8 cellular contexts compared by ENCODE assay signal in the genomic region with DNA sequence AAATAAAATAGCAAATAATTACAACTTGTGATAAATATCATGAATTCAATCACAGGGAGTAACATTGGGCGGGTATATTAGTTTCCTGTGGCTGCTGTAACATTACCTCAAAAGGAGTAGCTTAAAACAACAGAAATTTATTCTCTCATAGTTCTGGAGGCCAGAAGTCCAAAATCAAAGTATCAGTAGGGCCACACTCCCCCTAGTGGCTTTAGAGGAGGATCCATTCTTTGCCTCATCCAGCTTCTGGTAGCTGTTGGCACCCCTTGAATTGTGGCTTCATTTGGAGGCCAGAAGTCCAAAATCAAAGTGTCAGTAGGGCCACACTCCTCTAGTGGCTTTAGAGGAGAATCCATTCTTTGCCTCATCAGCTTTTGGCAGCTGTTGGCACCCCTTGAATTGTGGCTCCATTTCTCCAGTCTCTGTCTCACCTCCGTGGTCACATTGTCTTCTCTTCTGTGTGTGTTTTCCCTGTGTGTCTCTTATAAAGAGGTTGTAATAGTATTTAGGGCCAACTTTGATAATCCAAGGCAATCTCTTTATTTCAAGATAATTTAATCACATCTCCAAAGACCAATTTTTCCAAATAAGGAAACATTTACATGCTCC. TPM values are rescaled to one million over a fixed set of nuclear protein-coding genes. Genes with fewer than 3 reads are reported as not detected.
A peak's percentile ranks its signal among the peaks of the same experiment; 100 is the strongest.
DNase-seq lines count a peak whose midpoint lies in the region; ATAC-seq and TF ChIP-seq lines count a peak whose summit lies in the region.

No MANE protein-coding gene starts in this region.

- H3K4me1 Mint-ChIP-seq in activated CD4-positive, alpha-beta T cell treated with anti-CD3 and anti-CD28 coated beads, Interleukin-2, amount 10 ng/mL, durations not matched to agents 24 days and 14 days = peaks cover 9% of the 10 kb centered on the region
- peaks cover 7% of the 10 kb centered on the region for H3K4me1 Mint-ChIP-seq in progenitor cell of endocrine pancreas (ENCODE audit: low read depth)
- H3K4me1 Mint-ChIP-seq in activated T-cell treated with anti-CD3 and anti-CD28 coated beads, Interleukin-2, amount 50 U/mL, for 4 hours (ENCODE audit: low read depth) = peaks cover 4% of the 10 kb centered on the region

- H3K9ac ChIP-seq in MM.1S (ENCODE audit: low read length) (no peak overlapping the region), colonic mucosa (ENCODE audit: low read depth in 2 of 2, low read length in 2 of 2) (no peak overlapping the region)

- no peak overlapping the region for H3K27ac Mint-ChIP-seq in activated CD4-positive, alpha-beta T cell treated with anti-CD3 and anti-CD28 coated beads, Interleukin-2, amount 10 ng/mL, durations not matched to agents 24 days and 14 days
- H3K27ac Mint-ChIP-seq in progenitor cell of endocrine pancreas = no peak overlapping the region

- H3K4me3 Mint-ChIP-seq in activated CD4-positive, alpha-beta T cell treated with anti-CD3 and anti-CD28 coated beads, Interleukin-2, amount 10 ng/mL, durations not matched to agents 24 days and 14 days = no peak overlapping the region
- H3K4me3 Mint-ChIP-seq in progenitor cell of endocrine pancreas (ENCODE audit: low read depth) = no peak overlapping the region
- H3K4me3 Mint-ChIP-seq in activated T-cell treated with anti-CD3 and anti-CD28 coated beads, Interleukin-2, amount 50 U/mL, for 4 hours = no peak overlapping the region

- no peak overlapping the region for H2AFZ ChIP-seq in MM.1S (ENCODE audit: low read length)

- H3K79me2 ChIP-seq in MM.1S (ENCODE audit: low read length) = no peaks in the 10 kb centered on the region

- TF ChIP-seq CTCF in MM.1S (IDR thresholded peaks at IDR 0.05; ENCODE audit: low read length) (peak; percentile 60), colonic mucosa (IDR thresholded peaks at IDR 0.05) (peak; percentile 65), progenitor cell of endocrine pancreas (IDR thresholded peaks at IDR 0.05; ENCODE audit: unreplicated experiment) (peak; percentile 51)

- H3F3A ChIP-seq in MM.1S (ENCODE audit: insufficient read depth, low read length) = no peaks in the 10 kb centered on the region

- peaks cover 17% of the 10 kb centered on the region for H3K27me3 Mint-ChIP-seq in activated CD4-positive, alpha-beta T cell treated with anti-CD3 and anti-CD28 coated beads, Interleukin-2, amount 10 ng/mL, durations not matched to agents 24 days and 14 days
- H3K27me3 Mint-ChIP-seq in progenitor cell of endocrine pancreas = no peaks in the 10 kb centered on the region
- no peaks in the 10 kb centered on the region for H3K27me3 Mint-ChIP-seq in activated T-cell treated with anti-CD3 and anti-CD28 coated beads, Interleukin-2, amount 50 U/mL, for 4 hours (ENCODE audit: low read depth)

- H3K36me3 ChIP-seq in MM.1S (replicated peaks; ENCODE audit: insufficient read depth, low read length) (no peaks in the 10 kb centered on the region), colonic mucosa (no peaks in the 10 kb centered on the region)

- H3K4me1 ChIP-seq in MM.1S (ENCODE audit: low read length) = no peaks in the 10 kb centered on the region; the same call in 1 of the 2 replicates
- no peaks in the 10 kb centered on the region for H3K4me1 ChIP-seq in colonic mucosa

- DNase-seq in activated CD4-positive, alpha-beta T cell treated with anti-CD3 and anti-CD28 coated beads, Interleukin-2, amount 10 ng/mL, durations not matched to agents 24 days and 14 days = peak; percentile 64
- no peak for DNase-seq in activated CD4-positive, alpha-beta T cell treated with anti-CD3 and anti-CD28 coated beads for 1 hour
- peak; percentile 59 for DNase-seq in MM.1S
- peak; percentile 30 for DNase-seq in colonic mucosa
- no peak for DNase-seq in progenitor cell of endocrine pancreas (ENCODE audit: low spot score, unreplicated experiment)
- no peak for DNase-seq in cortex of kidney (lab: John Stamatoyannopoulos, UW)
- DNase-seq in activated T-cell treated with anti-CD3 and anti-CD28 coated beads, Interleukin-2, amount 50 U/mL, for 4 hours = no peak

- H3K4me2 ChIP-seq in MM.1S (ENCODE audit: low read depth, low read length) = no peak overlapping the region

- intact Hi-C loops in activated CD4-positive, alpha-beta T cell treated with anti-CD3 and anti-CD28 coated beads, Interleukin-2, amount 10 ng/mL, durations not matched to agents 24 days and 14 days (cut with micrococcal nuclease) = loop anchor here (1.0 to 5.0 kb wide), 4 partner anchors 58 to 561 kb away; a partner anchor contains a TSS
- intact Hi-C loops in colonic mucosa (cut with DNase I) = loop anchor here (5.0 to 10.0 kb wide), 2 partner anchors 228 to 416 kb away; no protein-coding TSS in a partner anchor

- H3K4me3 ChIP-seq in MM.1S (ENCODE audit: low read length) (no peak overlapping the region), colonic mucosa (no peak overlapping the region)

- H3K27ac ChIP-seq in MM.1S (ENCODE audit: low read length) (no peak overlapping the region), colonic mucosa (no peak overlapping the region)

- no peaks in the 10 kb centered on the region for H3K9me3 Mint-ChIP-seq in activated CD4-positive, alpha-beta T cell treated with anti-CD3 and anti-CD28 coated beads, Interleukin-2, amount 10 ng/mL, durations not matched to agents 24 days and 14 days
- no peaks in the 10 kb centered on the region for H3K9me3 Mint-ChIP-seq in progenitor cell of endocrine pancreas (ENCODE audit: low read depth)
- H3K9me3 Mint-ChIP-seq in activated T-cell treated with anti-CD3 and anti-CD28 coated beads, Interleukin-2, amount 50 U/mL, for 4 hours = no peaks in the 10 kb centered on the region

- no peaks in the 10 kb centered on the region for H4K20me1 ChIP-seq in MM.1S (ENCODE audit: insufficient read depth, low read length)

- no peaks in the 10 kb centered on the region for H3K36me3 Mint-ChIP-seq in activated CD4-positive, alpha-beta T cell treated with anti-CD3 and anti-CD28 coated beads, Interleukin-2, amount 10 ng/mL, durations not matched to agents 24 days and 14 days (ENCODE audit: low read depth)
- H3K36me3 Mint-ChIP-seq in progenitor cell of endocrine pancreas (ENCODE audit: insufficient read depth) = no peaks in the 10 kb centered on the region
- H3K36me3 Mint-ChIP-seq in activated T-cell treated with anti-CD3 and anti-CD28 coated beads, Interleukin-2, amount 50 U/mL, for 4 hours (ENCODE audit: insufficient read depth) = no peaks in the 10 kb centered on the region

- H3K9me2 ChIP-seq in MM.1S (replicated peaks; ENCODE audit: insufficient read depth, low read length) = no peaks in the 10 kb centered on the region

- ATAC-seq in GM19035 (IDR thresholded peaks at IDR 0.05; ENCODE audit: unreplicated experiment) = no peak
- no peak for ATAC-seq in activated T-cell treated with anti-CD3 and anti-CD28 coated beads, Interleukin-2, amount 50 U/mL, for 4 hours

- H3K27me3 ChIP-seq in MM.1S (replicated peaks; ENCODE audit: insufficient read depth, low read length) (no peaks in the 10 kb centered on the region), colonic mucosa (no peaks in the 10 kb centered on the region)

- H3K9me3 ChIP-seq in MM.1S (replicated peaks; ENCODE audit: insufficient read depth, low read length) = no peaks in the 10 kb centered on the region
- no peaks in the 10 kb centered on the region for H3K9me3 ChIP-seq in colonic mucosa

RNA-seq across cellular contexts. Expression of a gene that starts 3.1 kb away (rescaled TPM):
- total RNA-seq in activated CD4-positive, alpha-beta T cell treated with anti-CD3 and anti-CD28 coated beads, Interleukin-2, amount 10 ng/mL, durations not matched to agents 24 days and 14 days = 0.98 and 1.3 TPM in 2 replicates
- total RNA-seq in colonic mucosa (1 to 10 TPM; 1.7 to 1.8 TPM), progenitor cell of endocrine pancreas (8.0 and 10.4 TPM in 2 replicates)
- under 1 TPM; 0.16 to 0.38 (median 0.20) TPM for total RNA-seq in activated T-cell treated with anti-CD3 and anti-CD28 coated beads, Interleukin-2, amount 50 U/mL, for 4 hours

Comparison
In these comparisons a context has a peak if more than half of its experiments do, and no peak if none do; other contexts are left out.
1. DNase-seq: peak in activated CD4-positive, alpha-beta T cell treated with anti-CD3 and anti-CD28 coated beads, Interleukin-2, amount 10 ng/mL, durations not matched to agents 24 days and 14 days (single experiment), MM.1S (single experiment) and colonic mucosa (single experiment); none in activated CD4-positive, alpha-beta T cell treated with anti-CD3 and anti-CD28 coated beads for 1 hour (single experiment), progenitor cell of endocrine pancreas (single experiment), cortex of kidney (single experiment) and activated T-cell treated with anti-CD3 and anti-CD28 coated beads, Interleukin-2, amount 50 U/mL, for 4 hours (single experiment).
2. Peak in every context shown above with its lines, with median percentiles within 50 percentile points of each other: CTCF ChIP-seq.